10 cellular contexts compared by ENCODE assay signal in genomic region chr2:18473241-18473841, GRCh38.
DNase-seq lines count a peak whose midpoint lies in the region; ATAC-seq and TF ChIP-seq lines count a peak whose summit lies in the region.
"Had no signal": no experiment of that assay in that cellular context is flagged by ENCODE, and none has a peak within 500 bp of the region (broad histone marks: within the 10 kb centered on the region; RNA-seq: fewer than 3 reads in every experiment).

No MANE protein-coding gene starts in this region.

- WGBS in body of pancreas, 2 donors = 24 to 27% methylated on average over 6 of the region's 6 CpGs
- WGBS in transverse colon (ENCODE audit: low coverage in 1 of 2), 2 donors = 32 to 48% methylated on average over 2 to 6 of the region's 6 CpGs

- peak overlapping the region; percentile 63 for H3K4me3 Mint-ChIP-seq in HFFc6
- no peak overlapping the region for H3K4me3 Mint-ChIP-seq in naive thymus-derived CD8-positive, alpha-beta T cell

- no peaks in the 10 kb centered on the region for H3K27me3 ChIP-seq in body of pancreas
- H3K27me3 ChIP-seq in transverse colon = no peaks in the 10 kb centered on the region

- no peaks in the 10 kb centered on the region for H3K9me3 Mint-ChIP-seq in HFFc6
- H3K9me3 Mint-ChIP-seq in naive thymus-derived CD8-positive, alpha-beta T cell = no peaks in the 10 kb centered on the region

- POLR2A ChIA-PET in naive thymus-derived CD8-positive, alpha-beta T cell (lab: Charles Lee) = no interaction called here

- H3K27me3 Mint-ChIP-seq in HFFc6 (ENCODE audit: insufficient read depth) = peaks cover 6% of the 10 kb centered on the region
- H3K27me3 Mint-ChIP-seq in naive thymus-derived CD8-positive, alpha-beta T cell = peaks cover 5 to 24% (median 14%) of the 10 kb centered on the region in 5 donors

- H3K4me1 ChIP-seq in body of pancreas (no peaks in the 10 kb centered on the region), transverse colon (peaks cover 0 to 7% (median 0%) of the 10 kb centered on the region in 4 donors)

- H3K36me3 Mint-ChIP-seq in HFFc6 (ENCODE audit: low read depth) = no peaks in the 10 kb centered on the region
- no peaks in the 10 kb centered on the region for H3K36me3 Mint-ChIP-seq in naive thymus-derived CD8-positive, alpha-beta T cell

- H3K27ac ChIP-seq in body of pancreas (no peak overlapping the region), transverse colon (peak overlapping the region in 3 of 4 donors; percentile 9 to 35 (median 35))

- no peaks in the 10 kb centered on the region for H3K9me3 ChIP-seq in body of pancreas
- no peaks in the 10 kb centered on the region for H3K9me3 ChIP-seq in transverse colon

- TF ChIP-seq EP300 in transverse colon (IDR thresholded peaks at IDR 0.05; ENCODE audit: low read depth) = no peak

- peak overlapping the region; percentile 77 for H3K27ac Mint-ChIP-seq in HFFc6
- H3K27ac Mint-ChIP-seq in naive thymus-derived CD8-positive, alpha-beta T cell = no peak overlapping the region

- DNase-seq in HFFc6 = peak; percentile 76
- peak in 2 of 4 donors; percentile 8 to 35 for DNase-seq in body of pancreas
- DNase-seq in inferior parietal cortex (ENCODE audit: extremely low spot score) = peak; percentile 6
- no peak for DNase-seq in transverse colon
- no peak for DNase-seq in naive thymus-derived CD8-positive, alpha-beta T cell
- DNase-seq in NCI-H748 treated with DMSO at 0.1 percent for 48 hours (lab: John Stamatoyannopoulos, UW) = no peak
- DNase-seq: activated gamma-delta T cell treated with Interleukin-2 at 50 U/mL for 16 hours, NCI-H345 had no signal

- H3K36me3 ChIP-seq in body of pancreas (replicated peaks in 1 of 2; ENCODE audit: insufficient read depth in 1 of 2, low read depth in 2 of 2) (no peaks in the 10 kb centered on the region), transverse colon (no peaks in the 10 kb centered on the region)

- H3K4me3 ChIP-seq in body of pancreas (no peak overlapping the region), transverse colon (no peak overlapping the region)

- ATAC-seq in body of pancreas (peak; percentile 55), HG03159 (IDR thresholded peaks at IDR 0.05; ENCODE audit: unreplicated experiment) (no peak)
- no peak for ATAC-seq in naive thymus-derived CD8-positive, alpha-beta T cell
- ATAC-seq: esophagus mucosa had no signal

- H3K4me1 Mint-ChIP-seq in HFFc6 (ENCODE audit: low read depth) = peaks cover 22% of the 10 kb centered on the region
- no peaks in the 10 kb centered on the region for H3K4me1 Mint-ChIP-seq in naive thymus-derived CD8-positive, alpha-beta T cell

- intact Hi-C loops in body of pancreas (cut with DNase I) = no loop called here
- intact Hi-C loops in transverse colon (cut with DNase I; ENCODE audit: low total_unique reads) = no loop called here

- in situ Hi-C loops in transverse colon (cut with MboI; ENCODE audit: low pct_ligation_motif_present in 1 of 4, low pct_unique_long_range_greater_than_20kb in 1 of 4, low sequenced_read_pairs in 3 of 4) = no loop called here

- TF ChIP-seq CTCF in HFFc6 (IDR thresholded peaks at IDR 0.05) (no peak), body of pancreas (IDR thresholded peaks at IDR 0.05) (no peak), transverse colon (IDR thresholded peaks at IDR 0.05) (no peak)

- no peak for TF ChIP-seq POLR2A in body of pancreas (IDR thresholded peaks at IDR 0.05)
- TF ChIP-seq POLR2A in transverse colon (IDR thresholded peaks at IDR 0.05) = no peak

Comparison
In these comparisons a context has a peak if more than half of its experiments do, and no peak if none do; other contexts are left out.
1. DNase-seq: peak in HFFc6 (single experiment) and inferior parietal cortex (single experiment); none in transverse colon (single experiment), naive thymus-derived CD8-positive, alpha-beta T cell (0 of 10) and NCI-H748 treated with DMSO at 0.1 percent for 48 hours (single experiment).
2. H3K27ac ChIP-seq: peak in transverse colon (3 of 4); none in body of pancreas (0 of 4).